25 cellular contexts compared by ENCODE assay signal in genomic region chr21:26089730-26090129, GRCh38.
DNase-seq lines count a peak whose midpoint lies in the region; ATAC-seq, FAIRE-seq and TF ChIP-seq lines count a peak whose summit lies in the region.
"Had no signal": no experiment of that assay in that cellular context is flagged by ENCODE, and none has a peak within 500 bp of the region (broad histone marks: within the 10 kb centered on the region; RNA-seq: fewer than 3 reads in every experiment).

No MANE protein-coding gene starts in this region.

- in situ Hi-C loops in G401 (cut with HindIII; ENCODE audit: low sequenced_read_pairs) = no loop called here

- TF ChIP-seq EP300 in H1 (IDR thresholded peaks at IDR 0.05; ENCODE audit: borderline replicate concordance in 1 of 2, low read depth in 2 of 2, low read length in 2 of 2) = no peak

- H2AK5ac ChIP-seq in H1 (ENCODE audit: low read depth, low read length) (no peak overlapping the region), neuronal stem cell (ENCODE audit: low read depth, low read length) (no peak overlapping the region)

- no peak overlapping the region for H3K18ac ChIP-seq in H1 (ENCODE audit: extremely low read depth, low read length)
- peak overlapping the region; percentile 82 for H3K18ac ChIP-seq in neuronal stem cell (ENCODE audit: low read length)

- H4K20me1 ChIP-seq in GM23338 (replicated peaks; ENCODE audit: insufficient read depth) (no peaks in the 10 kb centered on the region), H1 (replicated peaks in 1 of 2; ENCODE audit: control insufficient read depth in 1 of 2, insufficient read depth in 2 of 2, low read length in 2 of 2) (peaks cover 2 to 4% of the 10 kb centered on the region in 2 experiments)

- H3K14ac ChIP-seq in H1 (ENCODE audit: insufficient read length) (no peak overlapping the region), neuronal stem cell (ENCODE audit: low read length) (no peak overlapping the region)

- peaks cover 7% of the 10 kb centered on the region for H3K79me1 ChIP-seq in H1 (ENCODE audit: low read depth, low read length)
- peaks cover 5% of the 10 kb centered on the region for H3K79me1 ChIP-seq in neuronal stem cell (ENCODE audit: low read depth, low read length)

- H3K4me3 Mint-ChIP-seq in GM23338 = no peak overlapping the region
- no peak overlapping the region for H3K4me3 Mint-ChIP-seq in stimulated activated memory B cell treated with anti-CD40 and anti-IgM and Interleukin-4, amounts not matched to agents 10 μg/mL and 1 μg/mL and 100 μg/mL, for 72 hours
- H3K4me3 Mint-ChIP-seq: CD14-positive monocyte; CD4-positive, alpha-beta T cell; CD8-positive, alpha-beta memory T cell; HFFc6 had no signal

- H2BK120ac ChIP-seq in H1 (replicated peaks; ENCODE audit: low read depth, low read length) = no peak overlapping the region
- no peak overlapping the region for H2BK120ac ChIP-seq in neuronal stem cell (ENCODE audit: low read depth, low read length)

- H3K4ac ChIP-seq in H1 (replicated peaks; ENCODE audit: insufficient read length, low read depth, low read length) (no peak overlapping the region), neuronal stem cell (ENCODE audit: low read length) (no peak overlapping the region)

- no peak overlapping the region for H3K56ac ChIP-seq in H1 (replicated peaks; ENCODE audit: insufficient read length, low read depth, low read length)

- H3K9me3 Mint-ChIP-seq in GM23338 = no peaks in the 10 kb centered on the region
- no peaks in the 10 kb centered on the region for H3K9me3 Mint-ChIP-seq in stimulated activated memory B cell treated with anti-CD40 and anti-IgM and Interleukin-4, amounts not matched to agents 10 μg/mL and 1 μg/mL and 100 μg/mL, for 72 hours
- H3K9me3 Mint-ChIP-seq: CD14-positive monocyte; CD4-positive, alpha-beta T cell; HFFc6 had no signal

- H3K23me2 ChIP-seq in H1 (ENCODE audit: low read depth, low read length) = no peaks in the 10 kb centered on the region; the same call in 1 of the 2 replicates

- H3K27ac Mint-ChIP-seq in GM23338 = peak overlapping the region; percentile 66; the same call in 1 of the 2 replicates
- H3K27ac Mint-ChIP-seq in stimulated activated memory B cell treated with anti-CD40 and anti-IgM and Interleukin-4, amounts not matched to agents 10 μg/mL and 1 μg/mL and 100 μg/mL, for 72 hours = no peak overlapping the region
- H3K27ac Mint-ChIP-seq: CD14-positive monocyte; CD4-positive, alpha-beta T cell; CD8-positive, alpha-beta memory T cell; HFFc6 had no signal

- peaks cover 3% of the 10 kb centered on the region for H3K27me3 Mint-ChIP-seq in GM23338 (ENCODE audit: insufficient read depth, low read depth, poor library complexity)
- no peaks in the 10 kb centered on the region for H3K27me3 Mint-ChIP-seq in stimulated activated memory B cell treated with anti-CD40 and anti-IgM and Interleukin-4, amounts not matched to agents 10 μg/mL and 1 μg/mL and 100 μg/mL, for 72 hours
- H3K27me3 Mint-ChIP-seq: CD4-positive, alpha-beta T cell had no signal

- POLR2A ChIA-PET in H1 (lab: Charles Lee; ENCODE audit: partially characterized antibody) = interaction anchor here (1.1 kb wide), 1 partner anchor 10 kb away, joined by 3 read pairs; no protein-coding TSS in a partner anchor

- 88% methylated on average over 6 of the region's 6 CpGs; no CpG with 5 or more reads in 1 of the 2 experiments for WGBS in H1 (ENCODE audit: extremely low coverage in 1 of 2, insufficient coverage in 1 of 2, insufficient read length in 1 of 2, insufficient replicate concordance in 2 of 2, low coverage in 1 of 2, low lambda C conversion rate in 2 of 2, missing lambda C conversion rate in 1 of 2), 2 experiments
- no CpG with 5 or more reads among the region's 6 CpGs for WGBS in neuronal stem cell (ENCODE audit: extremely low coverage in 2 of 2, insufficient read length in 2 of 2, insufficient replicate concordance in 1 of 2), 2 donors

- no peak overlapping the region for H3K4me3 ChIP-seq in GM23338
- no peak overlapping the region for H3K4me3 ChIP-seq in H1 (ENCODE audit: extremely low read depth in 1 of 4, insufficient read depth in 2 of 4, low read depth in 3 of 4, low read length in 4 of 4)
- no peak overlapping the region for H3K4me3 ChIP-seq in neuronal stem cell (ENCODE audit: low read length in 2 of 2)
- H3K4me3 ChIP-seq: A549; BLaER1 treated with 17β-estradiol and CSF1 and Interleukin-3, amounts not matched to agents 10 nM and 100 nM; GM23248; HAP-1 had no signal

- DNase-seq in GM23338 (ENCODE audit: low spot score) = no peak
- DNase-seq in H1 (ENCODE audit: low read depth in 1 of 2, low spot score in 2 of 2) = no peak
- DNase-seq in neuronal stem cell (ENCODE audit: low spot score) = no peak
- DNase-seq in kidney glomerular epithelial cell (lab: John Stamatoyannopoulos, UW) = no peak
- DNase-seq in dermis blood vessel endothelial cell = no peak
- DNase-seq in G401 (ENCODE audit: low spot score) = no peak
- DNase-seq: 8988T; ACHN; AML-193; BE2C; CD4-positive, alpha-beta T cell; CD8-positive, alpha-beta memory T cell; DMS 273 treated with DMSO at 0.1 percent for 48 hours; DMS79; EL; GF-D8; GM23248; HFFc6 had no signal

- H2BK20ac ChIP-seq in H1 (ENCODE audit: low read length) = no peak overlapping the region

- H3K9me3 ChIP-seq in H1 (ENCODE audit: insufficient read depth in 2 of 2, low read depth in 1 of 2, low read length in 1 of 2) = no peaks in the 10 kb centered on the region
- H3K9me3 ChIP-seq in neuronal stem cell (replicated peaks in 1 of 2; ENCODE audit: control insufficient read depth in 2 of 2, insufficient read depth in 1 of 2, low read depth in 1 of 2, low read length in 2 of 2) = no peaks in the 10 kb centered on the region
- H3K9me3 ChIP-seq: A549, BE2C, HAP-1 had no signal

- peaks cover 69% of the 10 kb centered on the region for H3K4me1 Mint-ChIP-seq in GM23338
- H3K4me1 Mint-ChIP-seq in stimulated activated memory B cell treated with anti-CD40 and anti-IgM and Interleukin-4, amounts not matched to agents 10 μg/mL and 1 μg/mL and 100 μg/mL, for 72 hours = peaks cover 7% of the 10 kb centered on the region
- H3K4me1 Mint-ChIP-seq: CD8-positive, alpha-beta memory T cell had no signal

- no peak for TF ChIP-seq POLR2A in H1 (IDR thresholded peaks at IDR 0.05; ENCODE audit: control extremely low read depth in 1 of 2, low read depth in 2 of 2, low read length in 2 of 2)

- H3K79me2 ChIP-seq in GM23338 (replicated peaks; ENCODE audit: insufficient read depth) = peaks cover 100% of the 10 kb centered on the region
- peaks cover 0 to 96% of the 10 kb centered on the region in 2 experiments; a peak in 3 of 4 replicates for H3K79me2 ChIP-seq in H1 (ENCODE audit: control insufficient read depth in 1 of 2, insufficient read depth in 2 of 2, low read length in 2 of 2)

- TF ChIP-seq RAD21 in H1 (IDR thresholded peaks at IDR 0.05 in 1 of 2, conservative IDR thresholded peaks at IDR 0.05 in 1 of 2; ENCODE audit: low read depth in 2 of 2, low read length in 2 of 2) = no peak

- H3K36me3 Mint-ChIP-seq in GM23338 (ENCODE audit: low read depth) = peaks cover 46% of the 10 kb centered on the region
- H3K36me3 Mint-ChIP-seq in stimulated activated memory B cell treated with anti-CD40 and anti-IgM and Interleukin-4, amounts not matched to agents 10 μg/mL and 1 μg/mL and 100 μg/mL, for 72 hours = peaks cover 6% of the 10 kb centered on the region

- H4K5ac ChIP-seq in H1 (ENCODE audit: insufficient read length, low read depth, low read length) = no peak overlapping the region

- H3K23ac ChIP-seq in H1 (ENCODE audit: insufficient read length) (no peak overlapping the region), neuronal stem cell (ENCODE audit: low read depth, low read length, poor library complexity) (peak overlapping the region; percentile 52)

- H3K27ac ChIP-seq in GM23338 (ENCODE audit: low read depth) = no peak overlapping the region; the same call in 1 of the 2 replicates
- H3K27ac ChIP-seq in H1 (ENCODE audit: low read depth, low read length) = 0 out of 2 replicates have a peak overlapping the region, but pooled peaks have one; percentile 9
- no peak overlapping the region for H3K27ac ChIP-seq in neuronal stem cell (replicated peaks; ENCODE audit: low read length)
- H3K27ac ChIP-seq: A549; BLaER1 treated with 17β-estradiol and CSF1 and Interleukin-3, amounts not matched to agents 10 nM and 100 nM; GM23248 had no signal

- H3K9ac ChIP-seq in H1 (replicated peaks in 1 of 4; ENCODE audit: extremely low read depth in 1 of 4, low read depth in 3 of 4, low read length in 3 of 4) (no peak overlapping the region), neuronal stem cell (ENCODE audit: low read depth, low read length, poor library complexity) (no peak overlapping the region)
- H3K9ac ChIP-seq: BLaER1 treated with 17β-estradiol and CSF1 and Interleukin-3, amounts not matched to agents 10 nM and 100 nM; GM23248 had no signal

- FAIRE-seq in H1 (lab: Jason Lieb, UNC) = no peak
- FAIRE-seq: A549, D721Med, GM12892 had no signal

- 0 out of 2 replicates have a peak, but pooled peaks cover 5% of the 10 kb centered on the region for H3K9me2 ChIP-seq in GM23338 (ENCODE audit: insufficient read depth)

- H4K8ac ChIP-seq in H1 (ENCODE audit: extremely low read depth, insufficient read depth, low read length) = no peak overlapping the region
- no peak overlapping the region for H4K8ac ChIP-seq in neuronal stem cell (ENCODE audit: low read depth, low read length)

- TF ChIP-seq CTCF in GM23338 (conservative IDR thresholded peaks at IDR 0.05; ENCODE audit: low read depth in 2 of 2) (no peak), H1 (IDR thresholded peaks at IDR 0.05; ENCODE audit: control extremely low read depth in 1 of 3, insufficient read depth in 1 of 3, low read depth in 1 of 3, low read length in 3 of 3) (no peak)

- no peak overlapping the region for H2BK15ac ChIP-seq in H1 (ENCODE audit: low read length)
- no peak overlapping the region for H2BK15ac ChIP-seq in neuronal stem cell (ENCODE audit: low read length)

- H3K4me2 ChIP-seq in GM23338 (no peak overlapping the region), H1 (ENCODE audit: insufficient read depth in 1 of 2, low read depth in 2 of 2, low read length in 2 of 2) (no peak overlapping the region), neuronal stem cell (ENCODE audit: insufficient read depth, low read length, poor library complexity, severe bottlenecking) (no peak overlapping the region)
- H3K4me2 ChIP-seq: A549; BLaER1 treated with 17β-estradiol and CSF1 and Interleukin-3, amounts not matched to agents 10 nM and 100 nM had no signal

- H3K36me3 ChIP-seq in GM23338 (ENCODE audit: insufficient read depth) (0 out of 2 replicates have a peak, but pooled peaks cover 4% of the 10 kb centered on the region), H1 (ENCODE audit: control insufficient read depth in 2 of 4, insufficient read depth in 4 of 4, low read length in 3 of 4) (peaks cover 0 to 17% (median 3%) of the 10 kb centered on the region in 4 experiments; a peak in 3 of 8 replicates), neuronal stem cell (replicated peaks in 1 of 2; ENCODE audit: control insufficient read depth in 2 of 2, insufficient read depth in 2 of 2, low read length in 2 of 2) (peaks cover 5 to 39% of the 10 kb centered on the region in 2 donors)

- H4K91ac ChIP-seq in H1 (replicated peaks; ENCODE audit: insufficient read length, low read length) (no peak overlapping the region), neuronal stem cell (ENCODE audit: low read depth, low read length, poor library complexity) (no peak overlapping the region)

- ATAC-seq in GM23338 = no peak
- ATAC-seq in stimulated activated memory B cell treated with anti-CD40 and anti-IgM and Interleukin-4, amounts not matched to agents 10 μg/mL and 1 μg/mL and 100 μg/mL, for 72 hours = no peak
- ATAC-seq: A549 had no signal

- no peak overlapping the region for H2AFZ ChIP-seq in GM23338
- no peak overlapping the region for H2AFZ ChIP-seq in H1 (ENCODE audit: low read length)
- H2AFZ ChIP-seq in neuronal stem cell (ENCODE audit: low read length) = no peak overlapping the region
- H2AFZ ChIP-seq: GM23248 had no signal

- H3K27me3 ChIP-seq in GM23338 (ENCODE audit: insufficient read depth) = no peaks in the 10 kb centered on the region
- no peaks in the 10 kb centered on the region for H3K27me3 ChIP-seq in H1 (replicated peaks in 1 of 4; ENCODE audit: control insufficient read depth in 3 of 4, extremely low read depth in 1 of 4, insufficient read depth in 3 of 4, low read length in 3 of 4)
- H3K27me3 ChIP-seq in neuronal stem cell (ENCODE audit: control insufficient read depth in 3 of 3, insufficient read depth in 3 of 3, low read depth in 1 of 3, low read length in 3 of 3) = no peaks in the 10 kb centered on the region
- H3K27me3 ChIP-seq: BE2C; BLaER1 treated with 17β-estradiol and CSF1 and Interleukin-3, amounts not matched to agents 10 nM and 100 nM had no signal

- CTCF ChIA-PET in H1 (lab: Charles Lee; ENCODE audit: partially characterized antibody) = no interaction called here

- H3F3A ChIP-seq in GM23338 (replicated peaks; ENCODE audit: low read depth) = no peaks in the 10 kb centered on the region

- H2BK12ac ChIP-seq in H1 (ENCODE audit: low read depth, low read length) = no peak overlapping the region
- H2BK12ac ChIP-seq in neuronal stem cell (ENCODE audit: low read length) = no peak overlapping the region

- peaks cover 36% of the 10 kb centered on the region for H3K4me1 ChIP-seq in GM23338 (ENCODE audit: insufficient read depth)
- H3K4me1 ChIP-seq in H1 (replicated peaks in 1 of 4; ENCODE audit: control insufficient read depth in 3 of 4, insufficient read depth in 4 of 4, low read length in 3 of 4) = peaks cover 2 to 9% (median 7%) of the 10 kb centered on the region in 4 experiments
- peaks cover 0 to 7% of the 10 kb centered on the region in 2 donors for H3K4me1 ChIP-seq in neuronal stem cell (ENCODE audit: control insufficient read depth in 2 of 2, insufficient read depth in 1 of 2, low read depth in 1 of 2, low read length in 2 of 2)
- H3K4me1 ChIP-seq: HAP-1 had no signal

- H2BK5ac ChIP-seq in H1 (ENCODE audit: low read depth, low read length) = no peak overlapping the region
- H2BK5ac ChIP-seq in neuronal stem cell (ENCODE audit: low read length) = no peak overlapping the region
